12 cellular contexts compared by ENCODE assay signal in the genomic region with DNA sequence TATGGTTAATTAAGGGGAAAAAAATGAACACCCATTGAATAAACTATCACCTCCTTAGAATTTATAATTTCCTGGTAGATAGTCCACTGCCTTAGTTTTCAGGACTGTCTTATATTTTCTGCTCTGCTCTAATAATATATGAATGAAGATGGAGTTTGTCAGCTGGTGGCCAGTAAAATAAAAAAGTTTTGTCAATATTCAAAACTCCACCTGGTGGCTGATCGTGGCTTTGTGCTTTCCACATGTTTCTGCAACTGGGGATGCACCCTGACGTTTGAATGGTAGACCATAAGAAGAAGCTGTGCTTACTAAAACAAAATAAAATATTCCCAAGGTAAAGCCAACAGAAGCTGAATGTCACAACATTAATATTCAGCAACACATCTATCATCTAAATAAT.
A peak's percentile ranks its signal among the peaks of the same experiment; 100 is the strongest.
DNase-seq lines count a peak whose midpoint lies in the region; ATAC-seq and TF ChIP-seq lines count a peak whose summit lies in the region.
"Had no signal": no experiment of that assay in that cellular context is flagged by ENCODE, and none has a peak within 500 bp of the region (broad histone marks: within the 10 kb centered on the region; RNA-seq: fewer than 3 reads in every experiment).

No MANE protein-coding gene starts in this region.

- H3K9me3 ChIP-seq in OCI-LY3 (ENCODE audit: insufficient read depth, low read length): no peaks in the 10 kb centered on the region
- H3K9me3 ChIP-seq in endodermal cell (ENCODE audit: control insufficient read depth, low read length): no peaks in the 10 kb centered on the region

- no peaks in the 10 kb centered on the region for H3K4me1 ChIP-seq in OCI-LY3 (ENCODE audit: low read length)
- no peaks in the 10 kb centered on the region for H3K4me1 ChIP-seq in endodermal cell (ENCODE audit: control insufficient read depth, insufficient read depth, low read length)

- peak; percentile 1 for DNase-seq in activated CD8-positive, alpha-beta T cell treated with anti-CD3 and anti-CD28 coated beads for 36 hours
- DNase-seq in activated CD8-positive, alpha-beta T cell treated with anti-CD3 and anti-CD28 coated beads, Interleukin-2, amount 10 ng/mL, durations not matched to agents 7 days and 5 days: no peak
- peak; percentile 68 for DNase-seq in endodermal cell
- DNase-seq in type B pancreatic cell (ENCODE audit: extremely low spot score, unreplicated experiment): no peak
- no peak for DNase-seq in posterior cingulate gyrus
- no peak for DNase-seq in activated naive CD4-positive, alpha-beta T cell treated with anti-CD3 and anti-CD28 coated beads, Interleukin-2, amount 10 ng/mL, durations not matched to agents 7 days and 5 days
- DNase-seq: activated CD4-positive, alpha-beta T cell treated with anti-CD3 and anti-CD28 coated beads for 1 hour; activated effector memory CD4-positive, alpha-beta T cell treated with Interleukin-2 at 50 U/mL for 16 hours; NCI-H1105 had no signal

- peaks cover 23% of the 10 kb centered on the region for H3K9me3 Mint-ChIP-seq in activated CD8-positive, alpha-beta T cell treated with anti-CD3 and anti-CD28 coated beads for 36 hours
- peaks cover 16% of the 10 kb centered on the region for H3K9me3 Mint-ChIP-seq in activated CD8-positive, alpha-beta T cell treated with anti-CD3 and anti-CD28 coated beads, Interleukin-2, amount 10 ng/mL, durations not matched to agents 7 days and 5 days (ENCODE audit: insufficient read depth)
- H3K9me3 Mint-ChIP-seq in endodermal cell (no peaks in the 10 kb centered on the region), type B pancreatic cell (no peaks in the 10 kb centered on the region)
- H3K9me3 Mint-ChIP-seq in activated naive CD4-positive, alpha-beta T cell treated with anti-CD3 and anti-CD28 coated beads, Interleukin-2, amount 10 ng/mL, durations not matched to agents 7 days and 5 days: peaks cover 2% of the 10 kb centered on the region

- no peak overlapping the region for H3K27ac Mint-ChIP-seq in activated CD8-positive, alpha-beta T cell treated with anti-CD3 and anti-CD28 coated beads for 36 hours
- no peak overlapping the region for H3K27ac Mint-ChIP-seq in activated CD8-positive, alpha-beta T cell treated with anti-CD3 and anti-CD28 coated beads, Interleukin-2, amount 10 ng/mL, durations not matched to agents 7 days and 5 days
- no peak overlapping the region for H3K27ac Mint-ChIP-seq in endodermal cell
- H3K27ac Mint-ChIP-seq in type B pancreatic cell: no peak overlapping the region
- no peak overlapping the region for H3K27ac Mint-ChIP-seq in activated naive CD4-positive, alpha-beta T cell treated with anti-CD3 and anti-CD28 coated beads, Interleukin-2, amount 10 ng/mL, durations not matched to agents 7 days and 5 days

- H3K36me3 ChIP-seq in OCI-LY3 (replicated peaks; ENCODE audit: low read depth, low read length) (no peaks in the 10 kb centered on the region), endodermal cell (ENCODE audit: control insufficient read depth, insufficient read depth, low read length) (no peaks in the 10 kb centered on the region)

- H3K9ac ChIP-seq in OCI-LY3 (ENCODE audit: low read length) (no peak overlapping the region), endodermal cell (ENCODE audit: extremely low read depth, low read length, poor library complexity, severe bottlenecking) (no peak overlapping the region)

- no peaks in the 10 kb centered on the region for H4K20me1 ChIP-seq in OCI-LY3 (ENCODE audit: insufficient read depth, low read length)

- 45 to 80% methylated on average over 1 to 2 of the region's 2 CpGs for WGBS in endodermal cell (ENCODE audit: insufficient coverage in 1 of 2, insufficient read length in 1 of 2), 2 experiments

- H2AFZ ChIP-seq in OCI-LY3 (ENCODE audit: low read depth, low read length): no peak overlapping the region

- CTCF ChIA-PET in activated CD8-positive, alpha-beta T cell treated with anti-CD3 and anti-CD28 coated beads for 36 hours (lab: Charles Lee): interaction anchor here (0.6 to 1.2 kb wide), 2 partner anchors 15 to 24 kb away, joined by 3 read pairs; no protein-coding TSS in a partner anchor
- CTCF ChIA-PET in activated CD8-positive, alpha-beta T cell treated with anti-CD3 and anti-CD28 coated beads, Interleukin-2, amount 10 ng/mL, durations not matched to agents 7 days and 5 days (lab: Charles Lee): no interaction called here
- CTCF ChIA-PET in activated naive CD4-positive, alpha-beta T cell treated with anti-CD3 and anti-CD28 coated beads, Interleukin-2, amount 10 ng/mL, durations not matched to agents 7 days and 5 days (lab: Charles Lee): no interaction called here

- H3K27me3 ChIP-seq in OCI-LY3 (ENCODE audit: low read depth, low read length) (no peaks in the 10 kb centered on the region), endodermal cell (ENCODE audit: control insufficient read depth, insufficient read depth, low read length, poor library complexity, severe bottlenecking) (no peaks in the 10 kb centered on the region)

- POLR2A ChIA-PET in activated CD8-positive, alpha-beta T cell treated with anti-CD3 and anti-CD28 coated beads for 36 hours (lab: Charles Lee): no interaction called here
- POLR2A ChIA-PET in activated CD8-positive, alpha-beta T cell treated with anti-CD3 and anti-CD28 coated beads, Interleukin-2, amount 10 ng/mL, durations not matched to agents 7 days and 5 days (lab: Charles Lee): no interaction called here

- H3K4me3 ChIP-seq in OCI-LY3 (ENCODE audit: low read length) (no peak overlapping the region), endodermal cell (ENCODE audit: low read length) (no peak overlapping the region)
- H3K4me3 ChIP-seq: lung had no signal

- ATAC-seq in activated CD8-positive, alpha-beta T cell treated with anti-CD3 and anti-CD28 coated beads for 36 hours: no peak
- ATAC-seq in activated CD8-positive, alpha-beta T cell treated with anti-CD3 and anti-CD28 coated beads, Interleukin-2, amount 10 ng/mL, durations not matched to agents 7 days and 5 days: no peak
- ATAC-seq in GM19467 (IDR thresholded peaks at IDR 0.05; ENCODE audit: unreplicated experiment): no peak

- no peaks in the 10 kb centered on the region for H3K36me3 Mint-ChIP-seq in activated CD8-positive, alpha-beta T cell treated with anti-CD3 and anti-CD28 coated beads for 36 hours (ENCODE audit: low read depth)
- H3K36me3 Mint-ChIP-seq in activated CD8-positive, alpha-beta T cell treated with anti-CD3 and anti-CD28 coated beads, Interleukin-2, amount 10 ng/mL, durations not matched to agents 7 days and 5 days (ENCODE audit: low read depth): no peaks in the 10 kb centered on the region
- H3K36me3 Mint-ChIP-seq in endodermal cell (ENCODE audit: low read depth): no peaks in the 10 kb centered on the region
- H3K36me3 Mint-ChIP-seq in type B pancreatic cell: no peaks in the 10 kb centered on the region
- H3K36me3 Mint-ChIP-seq in activated naive CD4-positive, alpha-beta T cell treated with anti-CD3 and anti-CD28 coated beads, Interleukin-2, amount 10 ng/mL, durations not matched to agents 7 days and 5 days: no peaks in the 10 kb centered on the region

- no peaks in the 10 kb centered on the region for H3K4me1 Mint-ChIP-seq in activated CD8-positive, alpha-beta T cell treated with anti-CD3 and anti-CD28 coated beads for 36 hours (ENCODE audit: low read depth)
- H3K4me1 Mint-ChIP-seq in activated CD8-positive, alpha-beta T cell treated with anti-CD3 and anti-CD28 coated beads, Interleukin-2, amount 10 ng/mL, durations not matched to agents 7 days and 5 days (ENCODE audit: low read depth): no peaks in the 10 kb centered on the region
- H3K4me1 Mint-ChIP-seq in endodermal cell (no peaks in the 10 kb centered on the region), type B pancreatic cell (ENCODE audit: unreplicated experiment) (no peaks in the 10 kb centered on the region)
- H3K4me1 Mint-ChIP-seq in activated naive CD4-positive, alpha-beta T cell treated with anti-CD3 and anti-CD28 coated beads, Interleukin-2, amount 10 ng/mL, durations not matched to agents 7 days and 5 days: no peaks in the 10 kb centered on the region

- no peak overlapping the region for H3K4me2 ChIP-seq in OCI-LY3 (ENCODE audit: low read length)

- no peak overlapping the region for H3K27ac ChIP-seq in OCI-LY3 (ENCODE audit: low read length)
- H3K27ac ChIP-seq in endodermal cell (ENCODE audit: low read depth, low read length): no peak overlapping the region

- H3K27me3 Mint-ChIP-seq in activated CD8-positive, alpha-beta T cell treated with anti-CD3 and anti-CD28 coated beads for 36 hours: no peaks in the 10 kb centered on the region
- no peaks in the 10 kb centered on the region for H3K27me3 Mint-ChIP-seq in activated CD8-positive, alpha-beta T cell treated with anti-CD3 and anti-CD28 coated beads, Interleukin-2, amount 10 ng/mL, durations not matched to agents 7 days and 5 days (ENCODE audit: low read depth)
- H3K27me3 Mint-ChIP-seq in endodermal cell (ENCODE audit: insufficient read depth) (no peaks in the 10 kb centered on the region), type B pancreatic cell (no peaks in the 10 kb centered on the region)
- no peaks in the 10 kb centered on the region for H3K27me3 Mint-ChIP-seq in activated naive CD4-positive, alpha-beta T cell treated with anti-CD3 and anti-CD28 coated beads, Interleukin-2, amount 10 ng/mL, durations not matched to agents 7 days and 5 days

- H3K79me2 ChIP-seq in OCI-LY3 (ENCODE audit: low read length): no peaks in the 10 kb centered on the region

- intact Hi-C loops in activated CD8-positive, alpha-beta T cell treated with anti-CD3 and anti-CD28 coated beads for 36 hours (cut with micrococcal nuclease): no loop called here
- intact Hi-C loops in posterior cingulate gyrus (cut with DNase I): no loop called here

- no peak for TF ChIP-seq CTCF in activated CD8-positive, alpha-beta T cell treated with anti-CD3 and anti-CD28 coated beads for 36 hours (IDR thresholded peaks at IDR 0.05)
- peak; percentile 47 for TF ChIP-seq CTCF in OCI-LY3 (IDR thresholded peaks at IDR 0.05; ENCODE audit: low read depth, low read length)
- TF ChIP-seq CTCF in endodermal cell (conservative IDR thresholded peaks at IDR 0.05): peak; percentile 84
- TF ChIP-seq CTCF in type B pancreatic cell (conservative IDR thresholded peaks at IDR 0.05): peak; percentile 72

- no peak overlapping the region for H3K4me3 Mint-ChIP-seq in activated CD8-positive, alpha-beta T cell treated with anti-CD3 and anti-CD28 coated beads for 36 hours
- H3K4me3 Mint-ChIP-seq in activated CD8-positive, alpha-beta T cell treated with anti-CD3 and anti-CD28 coated beads, Interleukin-2, amount 10 ng/mL, durations not matched to agents 7 days and 5 days: no peak overlapping the region
- H3K4me3 Mint-ChIP-seq in endodermal cell (no peak overlapping the region), type B pancreatic cell (no peak overlapping the region)
- H3K4me3 Mint-ChIP-seq in activated naive CD4-positive, alpha-beta T cell treated with anti-CD3 and anti-CD28 coated beads, Interleukin-2, amount 10 ng/mL, durations not matched to agents 7 days and 5 days: no peak overlapping the region

Comparison
In these comparisons a context has a peak if more than half of its experiments do, and no peak if none do; other contexts are left out.
1. DNase-seq: peak in activated CD8-positive, alpha-beta T cell treated with anti-CD3 and anti-CD28 coated beads for 36 hours (single experiment) and endodermal cell (single experiment); none in activated CD8-positive, alpha-beta T cell treated with anti-CD3 and anti-CD28 coated beads, Interleukin-2, amount 10 ng/mL, durations not matched to agents 7 days and 5 days (single experiment), type B pancreatic cell (single experiment), posterior cingulate gyrus (0 of 10) and activated naive CD4-positive, alpha-beta T cell treated with anti-CD3 and anti-CD28 coated beads, Interleukin-2, amount 10 ng/mL, durations not matched to agents 7 days and 5 days (single experiment).